Comparison of ENCODE assay signal across 11 cellular contexts in genomic region chr1:26701995-26702679, GRCh38. TPM values are rescaled to one million over a fixed set of nuclear protein-coding genes. Genes with fewer than 3 reads are reported as not detected.
DNase-seq lines count a peak whose midpoint lies in the region; ATAC-seq and TF ChIP-seq lines count a peak whose summit lies in the region.
"Had no signal": no experiment of that assay in that cellular context is flagged by ENCODE, and none has a peak within 500 bp of the region (broad histone marks: within the 10 kb centered on the region; RNA-seq: fewer than 3 reads in every experiment).

No MANE protein-coding gene starts in this region.

- H3K79me2 ChIP-seq in OCI-LY7 (ENCODE audit: insufficient read depth, low read depth, low read length) (peaks cover 100% of the 10 kb centered on the region), fibroblast of lung (ENCODE audit: control insufficient read depth, insufficient read depth, low read length) (peaks cover 96% of the 10 kb centered on the region)

- H3K36me3 ChIP-seq in OCI-LY7 (ENCODE audit: insufficient read depth, low read length) (peaks cover 79% of the 10 kb centered on the region), fibroblast of lung (ENCODE audit: control insufficient read depth, insufficient read depth, low read length) (no peaks in the 10 kb centered on the region), left lung (no peaks in the 10 kb centered on the region)
- H3K36me3 ChIP-seq: colonic mucosa had no signal

- TF ChIP-seq CTCF in GM12864 (IDR thresholded peaks at IDR 0.05; ENCODE audit: low read depth, low read length, missing control alignments) (no peak), OCI-LY7 (conservative IDR thresholded peaks at IDR 0.05; ENCODE audit: low read length) (no peak), fibroblast of lung (conservative IDR thresholded peaks at IDR 0.05 in 1 of 2, IDR thresholded peaks at IDR 0.05 in 1 of 2; ENCODE audit: low read depth in 1 of 2, low read length in 2 of 2) (no peak), left lung (IDR thresholded peaks at IDR 0.05) (no peak)

- H4K20me1 ChIP-seq in OCI-LY7 (ENCODE audit: insufficient read depth, low read length) = peaks cover 74% of the 10 kb centered on the region
- peaks cover 9% of the 10 kb centered on the region for H4K20me1 ChIP-seq in fibroblast of lung (ENCODE audit: control insufficient read depth, extremely low read depth, insufficient read depth, low read length)

- H3K4me3 ChIP-seq in GM12864 (ENCODE audit: low read depth, low read length) = peak overlapping the region; percentile 16
- peak overlapping the region; percentile 87 for H3K4me3 ChIP-seq in OCI-LY7 (ENCODE audit: low read depth, low read length, poor library complexity, severe bottlenecking)
- peak overlapping the region in 1 of 4 experiments; percentile 10 for H3K4me3 ChIP-seq in fibroblast of lung (replicated peaks in 1 of 4; ENCODE audit: control extremely low read depth in 1 of 4, insufficient read depth in 1 of 4, low read depth in 3 of 4, low read length in 4 of 4)
- H3K4me3 ChIP-seq in skin epidermis = peak overlapping the region in 1 of 7 experiments; percentile 4
- no peak overlapping the region for H3K4me3 ChIP-seq in left lung
- H3K4me3 ChIP-seq: colonic mucosa had no signal

- no peak overlapping the region for H3K27ac ChIP-seq in OCI-LY7 (ENCODE audit: low read depth, low read length, poor library complexity, severe bottlenecking)
- no peak overlapping the region for H3K27ac ChIP-seq in fibroblast of lung (ENCODE audit: insufficient read depth, low read length)
- peak overlapping the region in 14 of 21 experiments; percentile 11 to 77 (median 48) for H3K27ac ChIP-seq in skin epidermis
- H3K27ac ChIP-seq in left lung = peak overlapping the region in 1 of 2 donors; percentile 2
- H3K27ac ChIP-seq: colonic mucosa had no signal

- ATAC-seq in left lung = no peak

- H3K4me1 ChIP-seq in OCI-LY7 (ENCODE audit: insufficient read depth, low read length, poor library complexity, severe bottlenecking) = peaks cover 86% of the 10 kb centered on the region
- H3K4me1 ChIP-seq in fibroblast of lung (ENCODE audit: control insufficient read depth, extremely low read depth, insufficient read depth, low read length) = peaks cover 32% of the 10 kb centered on the region
- peaks cover 68 to 92% of the 10 kb centered on the region in 2 donors for H3K4me1 ChIP-seq in left lung

- no peaks in the 10 kb centered on the region for H3K9me2 ChIP-seq in OCI-LY7 (ENCODE audit: insufficient read depth, low read length)

- intact Hi-C loops in OCI-LY7 (cut with micrococcal nuclease; ENCODE audit: unreplicated experiment) (no loop called here), left lung (cut with DNase I) (no loop called here)

- DNase-seq in GM12864 (ENCODE audit: low read depth) = no peak
- no peak for DNase-seq in OCI-LY7 (ENCODE audit: low spot score)
- no peak for DNase-seq in fibroblast of lung (ENCODE audit: low read depth in 2 of 2)
- DNase-seq in EL = no peak
- no peak for DNase-seq in SIG-M5 (lab: John Stamatoyannopoulos, UW)
- no peak for DNase-seq in left lung
- no peak for DNase-seq in activated T-cell treated with anti-CD3 and anti-CD28 coated beads, Interleukin-2, amount 50 U/mL, for 1 hour
- DNase-seq: activated naive CD4-positive, alpha-beta T cell; colonic mucosa; NCI-H1417 had no signal

- H3K4me2 ChIP-seq in OCI-LY7 (ENCODE audit: low read length) (peak overlapping the region; percentile 75), fibroblast of lung (ENCODE audit: extremely low read depth, insufficient read depth, low read length) (peak overlapping the region; percentile 61)

- no peaks in the 10 kb centered on the region for H3K27me3 ChIP-seq in fibroblast of lung (ENCODE audit: control insufficient read depth, insufficient read depth, low read length)
- H3K27me3 ChIP-seq in left lung = no peaks in the 10 kb centered on the region
- H3K27me3 ChIP-seq: colonic mucosa had no signal

- no peak overlapping the region for H2AFZ ChIP-seq in OCI-LY7 (ENCODE audit: low read length)
- no peak overlapping the region for H2AFZ ChIP-seq in fibroblast of lung (ENCODE audit: low read length)

- no TSS peak for BruUV-seq in OCI-LY7 (replicated peaks; lab: Mats Ljungman, UMichigan)

- H3K9ac ChIP-seq in fibroblast of lung (ENCODE audit: insufficient read depth, low read length) = no peak overlapping the region

- CTCF ChIA-PET in OCI-LY7 (lab: Charles Lee; ENCODE audit: unreplicated experiment) = no interaction called here

- H3K9me3 ChIP-seq in OCI-LY7 (ENCODE audit: low read length) = no peaks in the 10 kb centered on the region
- H3K9me3 ChIP-seq in fibroblast of lung (ENCODE audit: control insufficient read depth, insufficient read depth, low read depth, low read length) = no peaks in the 10 kb centered on the region
- H3K9me3 ChIP-seq in left lung = no peaks in the 10 kb centered on the region
- H3K9me3 ChIP-seq: colonic mucosa had no signal

- POLR2A ChIA-PET in OCI-LY7 (lab: Charles Lee) = interaction anchor here (0.5 to 2.3 kb wide), 2 partner anchors 10 to 339 kb away, joined by 3 to 7 read pairs; no protein-coding TSS in a partner anchor

RNA-seq across cellular contexts. Expression of gene ARID1A, which starts 6.3 kb away (rescaled TPM):
- total RNA-seq in OCI-LY7 (2014; rRNA removed; shearing (Covaris generic)) = 51.8 and 55.2 TPM in 2 replicates
- total RNA-seq in OCI-LY7 (2022) = 123 and 128 TPM in 2 replicates
- total RNA-seq in fibroblast of lung = 10.3 and 16.0 TPM in 2 replicates
- 12.9 and 18.0 TPM in 2 replicates for polyA plus RNA-seq in fibroblast of lung
- polyA plus RNA-seq in fibroblast of lung (2012) = 24.5 and 29.0 TPM in 2 replicates
- polyA minus RNA-seq in fibroblast of lung (ENCODE audit: low replicate concordance) = 97.0 and 130 TPM in 2 replicates
- total RNA-seq in left lung = 10 to 100 TPM; 65.5 to 71.4 TPM

Comparison
In these comparisons a context has a peak if more than half of its experiments do, and no peak if none do; other contexts are left out.
1. H3K4me3 ChIP-seq: peak in GM12864 (single experiment) and OCI-LY7 (single experiment); none in left lung (0 of 2).
2. H3K27ac ChIP-seq: peak in skin epidermis (14 of 21); none in OCI-LY7 (single experiment) and fibroblast of lung (single experiment).